24 cellular contexts compared by ENCODE assay signal in genomic region chr4:150315175-150315574, GRCh38.
DNase-seq lines count a peak whose midpoint lies in the region; ATAC-seq and TF ChIP-seq lines count a peak whose summit lies in the region.
"Had no signal": no experiment of that assay in that cellular context is flagged by ENCODE, and none has a peak within 500 bp of the region (broad histone marks: within the 10 kb centered on the region; RNA-seq: fewer than 3 reads in every experiment).

No MANE protein-coding gene starts in this region.

- no peaks in the 10 kb centered on the region for H3K27me3 ChIP-seq in endodermal cell (ENCODE audit: control insufficient read depth, insufficient read depth, low read length, poor library complexity, severe bottlenecking)
- H3K27me3 ChIP-seq: gastrocnemius medialis, tibial artery had no signal

- no peaks in the 10 kb centered on the region for H3K9me3 ChIP-seq in endodermal cell (ENCODE audit: control insufficient read depth, low read length)
- H3K9me3 ChIP-seq: gastrocnemius medialis, tibial artery had no signal

- DNase-seq in G401 (ENCODE audit: low spot score) = peak; percentile 39
- DNase-seq in NCI-H446 treated with DMSO at 0.1 percent for 48 hours (lab: John Stamatoyannopoulos, UW) = peak; percentile 62
- DNase-seq in endodermal cell = peak; percentile 67
- DNase-seq in retina = peak; percentile 31
- DNase-seq in osteocyte (ENCODE audit: extremely low spot score, unreplicated experiment) = no peak
- no peak for DNase-seq in activated gamma-delta T cell treated with Interleukin-2 at 50 U/mL for 16 hours
- DNase-seq: activated CD8-positive, alpha-beta T cell treated with anti-CD3 and anti-CD28 coated beads, Interleukin-2, amount 10 ng/mL, durations not matched to agents 7 days and 5 days; activated naive CD4-positive, alpha-beta T cell treated with anti-CD3 and anti-CD28 coated beads, Interleukin-2, amount 50 U/mL, for 16 hours; activated T-cell treated with anti-CD3 and anti-CD28 coated beads, Interleukin-2, amount 50 U/mL, for 4 hours; AML-193; aorta; gastrocnemius medialis; left cardiac atrium; natural killer cell; NCI-H1417; NCI-H2227 treated with DMSO at 0.1 percent for 48 hours; posterior cingulate gyrus; small intestine; stimulated activated CD4-positive, alpha-beta T cell treated with anti-CD3 and anti-CD28 coated beads, Interleukin-2, amount 100 ng/mL, for 48 hours; T-helper 9 cell; tibial artery had no signal

- H3K9ac ChIP-seq in endodermal cell (ENCODE audit: extremely low read depth, low read length, poor library complexity, severe bottlenecking) = no peak overlapping the region

- no peak overlapping the region for H3K4me3 ChIP-seq in endodermal cell (ENCODE audit: low read length)
- H3K4me3 ChIP-seq: gastrocnemius medialis, tibial artery had no signal

- no peaks in the 10 kb centered on the region for H3K36me3 ChIP-seq in endodermal cell (ENCODE audit: control insufficient read depth, insufficient read depth, low read length)
- H3K36me3 ChIP-seq: gastrocnemius medialis, tibial artery had no signal

- H3K4me1 ChIP-seq in endodermal cell (ENCODE audit: control insufficient read depth, insufficient read depth, low read length) = no peaks in the 10 kb centered on the region
- H3K4me1 ChIP-seq: gastrocnemius medialis had no signal

- no peak overlapping the region for H3K27ac Mint-ChIP-seq in endodermal cell
- no peak overlapping the region for H3K27ac Mint-ChIP-seq in osteocyte (ENCODE audit: unreplicated experiment)
- H3K27ac Mint-ChIP-seq: activated CD8-positive, alpha-beta T cell treated with anti-CD3 and anti-CD28 coated beads, Interleukin-2, amount 10 ng/mL, durations not matched to agents 7 days and 5 days; natural killer cell; stimulated activated naive CD8-positive, alpha-beta T cell treated with anti-CD3 and anti-CD28 coated beads, Interleukin-15, Interleukin-2, amounts not matched to agents 100 ng/mL and 50 ng/mL, for 24 hours had no signal

- TF ChIP-seq CTCF in endodermal cell (conservative IDR thresholded peaks at IDR 0.05) (no peak), osteocyte (IDR thresholded peaks at IDR 0.05) (no peak)

- ATAC-seq in HG02678 (IDR thresholded peaks at IDR 0.05; ENCODE audit: unreplicated experiment) = no peak
- ATAC-seq: activated CD4-positive, CD25-positive, alpha-beta regulatory T cell treated with anti-CD3 and anti-CD28 coated beads, Interleukin-2, amount 50 U/mL, for 24 hours; activated CD8-positive, alpha-beta T cell treated with anti-CD3 and anti-CD28 coated beads, Interleukin-2, amount 10 ng/mL, durations not matched to agents 7 days and 5 days; activated T-cell treated with anti-CD3 and anti-CD28 coated beads, Interleukin-2, amount 50 U/mL, for 4 hours; gastrocnemius medialis; left cardiac atrium; natural killer cell had no signal

- H3K27me3 Mint-ChIP-seq in endodermal cell (ENCODE audit: insufficient read depth) (peaks cover 6% of the 10 kb centered on the region), osteocyte (ENCODE audit: unreplicated experiment) (no peaks in the 10 kb centered on the region)
- H3K27me3 Mint-ChIP-seq: stimulated activated naive CD8-positive, alpha-beta T cell treated with anti-CD3 and anti-CD28 coated beads, Interleukin-15, Interleukin-2, amounts not matched to agents 100 ng/mL and 50 ng/mL, for 24 hours had no signal

- in situ Hi-C loops in G401 (cut with HindIII; ENCODE audit: low sequenced_read_pairs) = no loop called here

- no peak overlapping the region for H3K4me3 Mint-ChIP-seq in endodermal cell
- H3K4me3 Mint-ChIP-seq in osteocyte (ENCODE audit: unreplicated experiment) = no peak overlapping the region
- H3K4me3 Mint-ChIP-seq: activated CD8-positive, alpha-beta T cell treated with anti-CD3 and anti-CD28 coated beads, Interleukin-2, amount 10 ng/mL, durations not matched to agents 7 days and 5 days; activated T-cell treated with anti-CD3 and anti-CD28 coated beads, Interleukin-2, amount 50 U/mL, for 4 hours; natural killer cell; stimulated activated naive CD8-positive, alpha-beta T cell treated with anti-CD3 and anti-CD28 coated beads, Interleukin-15, Interleukin-2, amounts not matched to agents 100 ng/mL and 50 ng/mL, for 24 hours had no signal

- WGBS in endodermal cell (ENCODE audit: insufficient coverage in 1 of 2, insufficient read length in 1 of 2), 2 experiments = 57 to 70% methylated on average over 6 to 8 of the region's 8 CpGs

- no peak overlapping the region for H3K27ac ChIP-seq in endodermal cell (ENCODE audit: low read depth, low read length)
- H3K27ac ChIP-seq: gastrocnemius medialis, tibial artery had no signal

- H3K36me3 Mint-ChIP-seq in endodermal cell (ENCODE audit: low read depth) (no peaks in the 10 kb centered on the region), osteocyte (ENCODE audit: unreplicated experiment) (peaks cover 9% of the 10 kb centered on the region)

- H3K4me1 Mint-ChIP-seq in endodermal cell = peaks cover 45% of the 10 kb centered on the region
- H3K4me1 Mint-ChIP-seq in osteocyte (ENCODE audit: unreplicated experiment) = peaks cover 22% of the 10 kb centered on the region
- H3K4me1 Mint-ChIP-seq: natural killer cell had no signal

- H3K9me3 Mint-ChIP-seq in endodermal cell = no peaks in the 10 kb centered on the region
- H3K9me3 Mint-ChIP-seq in osteocyte (ENCODE audit: unreplicated experiment) = no peaks in the 10 kb centered on the region
- H3K9me3 Mint-ChIP-seq: activated T-cell treated with anti-CD3 and anti-CD28 coated beads, Interleukin-2, amount 50 U/mL, for 4 hours; natural killer cell; stimulated activated naive CD8-positive, alpha-beta T cell treated with anti-CD3 and anti-CD28 coated beads, Interleukin-15, Interleukin-2, amounts not matched to agents 100 ng/mL and 50 ng/mL, for 24 hours had no signal

Comparison
In these comparisons a context has a peak if more than half of its experiments do, and no peak if none do; other contexts are left out.
1. DNase-seq: peak in G401 (single experiment), NCI-H446 treated with DMSO at 0.1 percent for 48 hours (single experiment), endodermal cell (single experiment) and retina (single experiment); none in osteocyte (single experiment) and activated gamma-delta T cell treated with Interleukin-2 at 50 U/mL for 16 hours (single experiment).